Comparison of ENCODE assay signal across 15 cellular contexts in the genomic region with DNA sequence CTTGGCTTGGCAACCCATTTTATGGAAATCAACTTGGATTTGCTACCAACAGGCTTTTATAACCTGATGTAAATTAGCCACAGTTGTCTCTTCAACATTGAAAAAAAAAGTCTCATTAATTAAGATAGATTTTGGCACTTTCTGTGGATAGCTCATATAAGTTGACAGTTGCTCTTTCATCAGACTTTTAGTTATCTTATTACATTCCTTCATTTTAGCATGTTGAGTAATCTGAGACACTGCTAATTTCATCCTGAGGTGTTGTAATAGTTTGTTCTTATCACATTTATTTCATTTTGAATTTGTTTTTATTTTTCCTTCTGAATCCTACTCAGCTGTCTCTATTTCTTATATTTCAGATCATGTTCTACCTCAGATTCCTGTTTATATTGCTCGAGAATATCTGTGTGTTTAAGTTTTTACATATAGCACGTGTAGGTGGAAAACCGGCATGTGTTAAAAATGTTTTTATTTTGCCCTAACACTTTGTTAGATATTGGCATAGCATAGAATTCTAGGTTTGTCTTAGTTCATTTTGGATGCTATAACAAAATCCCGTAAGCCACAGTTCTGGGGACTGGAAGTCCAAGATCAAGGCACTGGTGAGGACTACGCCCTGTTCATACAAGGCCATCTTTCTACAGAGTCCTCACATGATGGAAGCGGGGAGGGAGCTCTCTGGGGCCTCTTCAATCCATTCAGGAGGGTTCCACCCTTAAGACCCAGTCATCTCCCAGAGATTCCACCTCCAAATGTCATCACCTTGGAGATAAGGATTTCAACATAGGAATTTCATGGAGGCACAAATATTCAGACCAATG.
"Had no signal": no experiment of that assay in that cellular context is flagged by ENCODE, and none has a peak within 500 bp of the region (broad histone marks: within the 10 kb centered on the region; RNA-seq: fewer than 3 reads in every experiment).

No MANE protein-coding gene starts in this region.

- ATAC-seq: activated T-cell treated with anti-CD3 and anti-CD28 coated beads, Interleukin-2, amount 50 U/mL, for 4 hours had no signal

- H3K27me3 ChIP-seq: ascending aorta, stomach had no signal

- DNase-seq: activated CD4-positive, alpha-beta T cell treated with anti-CD3 and anti-CD28 coated beads for 1 hour; activated CD4-positive, alpha-beta T cell treated with anti-CD3 and anti-CD28 coated beads, Interleukin-2, amount 50 U/mL, for 48 hours; activated gamma-delta T cell; activated T-cell treated with anti-CD3 and anti-CD28 coated beads, Interleukin-2, amount 50 U/mL, for 4 hours; caudate nucleus; effector CD8-positive, alpha-beta T cell; immature natural killer cell; mesenchymal stem cell; stomach; SW 1271; T-helper 9 cell had no signal

- H3K9me3 ChIP-seq: ascending aorta, stomach, thoracic aorta had no signal

- H3K4me3 ChIP-seq: ascending aorta, coronary artery, skin epidermis, stomach, thoracic aorta had no signal

- H3K36me3 ChIP-seq: ascending aorta, stomach, thoracic aorta had no signal

- H3K27ac ChIP-seq: ascending aorta, coronary artery, skin epidermis, stomach, thoracic aorta had no signal

- H3K4me1 ChIP-seq: ascending aorta, stomach had no signal
